20 cellular contexts compared by ENCODE assay signal in genomic region chr1:119251751-119252150, GRCh38.
"Had no signal": no experiment of that assay in that cellular context is flagged by ENCODE, and none has a peak within 500 bp of the region (broad histone marks: within the 10 kb centered on the region; RNA-seq: fewer than 3 reads in every experiment).

No MANE protein-coding gene starts in this region.

- H3K9me3 ChIP-seq: SK-N-SH had no signal

- H3K4me2 ChIP-seq: SK-N-SH had no signal

- ATAC-seq: HepG2 had no signal

- DNase-seq: IMR-90, Karpas-422, KG1, NCI-H1092, NCI-H1105 treated with DMSO at 0.1 percent for 48 hours, NCI-H1417 treated with DMSO at 0.1 percent for 48 hours, NCI-H146, NCI-H1694 treated with DMSO at 0.1 percent for 48 hours, NCI-H1930, NCI-H2081, NCI-H2107, NCI-H2227 treated with DMSO at 0.1 percent for 48 hours, NCI-H524, NCI-H526 treated with DMSO at 0.1 percent for 48 hours, NCI-H748 treated with DMSO at 0.1 percent for 48 hours, RPMI8226, SHP77, SK-N-SH, SW 1271 had no signal

- H3K9ac ChIP-seq: SK-N-SH had no signal
